In the genomic region with DNA sequence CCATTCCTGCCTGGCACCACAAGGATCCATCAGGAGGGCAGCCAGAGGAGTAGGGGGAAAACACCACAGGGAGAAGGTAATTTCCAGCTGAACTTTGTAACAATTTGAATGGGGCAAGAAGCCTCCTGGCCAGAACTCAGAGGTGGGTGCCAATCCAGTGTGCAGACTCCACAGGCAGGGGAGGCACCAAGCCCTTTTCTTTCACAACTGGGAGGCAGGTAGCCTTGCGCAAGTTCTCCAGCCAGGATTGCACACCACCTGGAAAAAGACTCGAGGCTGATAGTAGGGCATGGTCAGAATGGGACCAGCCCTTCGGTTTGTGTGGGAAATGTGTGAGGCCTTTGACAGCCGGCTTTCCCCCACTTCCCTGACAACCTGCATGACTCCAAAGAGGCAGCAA, we compare ENCODE assay signal across 30 cellular contexts.
"Had no signal": no experiment of that assay in that cellular context is flagged by ENCODE, and none has a peak within 500 bp of the region (broad histone marks: within the 10 kb centered on the region; RNA-seq: fewer than 3 reads in every experiment).

No MANE protein-coding gene starts in this region.

- FAIRE-seq: astrocyte, colon, endometrium, endothelial cell of umbilical vein, frontal cortex had no signal

- DNase-seq: activated B cell treated with CpG ODN at 0.5 μM for 24 hours; activated CD4-positive, alpha-beta T cell treated with anti-CD3 and anti-CD28 coated beads for 48 hours; activated CD4-positive, alpha-beta T cell treated with anti-CD3 and anti-CD28 coated beads, Interleukin-2, amount 50 U/mL, for 1 hour; activated CD4-positive, alpha-beta T cell treated with anti-CD3 and anti-CD28 coated beads, Interleukin-2, amount 50 U/mL, for 48 hours; activated CD8-positive, alpha-beta memory T cell treated with anti-CD3 and anti-CD28 coated beads for 24 hours; activated effector memory CD4-positive, alpha-beta T cell treated with Interleukin-2 at 50 U/mL for 16 hours; activated gamma-delta T cell treated with Interleukin-2 at 50 U/mL for 16 hours; activated naive CD4-positive, alpha-beta T cell treated with anti-CD3 and anti-CD28 coated beads, Interleukin-2, amount 50 U/mL, for 16 hours; activated naive CD4-positive, alpha-beta T cell treated with Interleukin-2 at 50 U/mL for 16 hours; activated T-cell treated with anti-CD3 and anti-CD28 coated beads, Interleukin-2, amount 50 U/mL, for 4 hours; amniotic stem cell; anterior cingulate cortex; brain microvascular endothelial cell; caudate nucleus; cortex of kidney; effector CD8-positive, alpha-beta T cell; foreskin fibroblast; head of caudate nucleus; T-helper 17 cell; T1000 had no signal

- H3K27ac ChIP-seq: brain microvascular endothelial cell, WERI-Rb-1 had no signal

- H3K36me3 ChIP-seq: brain microvascular endothelial cell, WERI-Rb-1 had no signal

- ATAC-seq: activated CD4-positive, CD25-positive, alpha-beta regulatory T cell treated with anti-CD3 and anti-CD28 coated beads, Interleukin-2, amount 50 U/mL, for 24 hours; activated CD8-positive, alpha-beta T cell treated with anti-CD3 and anti-CD28 coated beads for 36 hours; activated T-cell treated with anti-CD3 and anti-CD28 coated beads, Interleukin-2, amount 50 U/mL, for 4 hours; activated T-helper 17 cell treated with anti-CD3 and anti-CD28 coated beads, Interleukin-2, amount 50 U/mL, for 72 hours; esophagus mucosa; T-helper 17 cell had no signal

- H3K27me3 ChIP-seq: brain microvascular endothelial cell had no signal
